Comparison of ENCODE assay signal across 8 cellular contexts in the genomic region with DNA sequence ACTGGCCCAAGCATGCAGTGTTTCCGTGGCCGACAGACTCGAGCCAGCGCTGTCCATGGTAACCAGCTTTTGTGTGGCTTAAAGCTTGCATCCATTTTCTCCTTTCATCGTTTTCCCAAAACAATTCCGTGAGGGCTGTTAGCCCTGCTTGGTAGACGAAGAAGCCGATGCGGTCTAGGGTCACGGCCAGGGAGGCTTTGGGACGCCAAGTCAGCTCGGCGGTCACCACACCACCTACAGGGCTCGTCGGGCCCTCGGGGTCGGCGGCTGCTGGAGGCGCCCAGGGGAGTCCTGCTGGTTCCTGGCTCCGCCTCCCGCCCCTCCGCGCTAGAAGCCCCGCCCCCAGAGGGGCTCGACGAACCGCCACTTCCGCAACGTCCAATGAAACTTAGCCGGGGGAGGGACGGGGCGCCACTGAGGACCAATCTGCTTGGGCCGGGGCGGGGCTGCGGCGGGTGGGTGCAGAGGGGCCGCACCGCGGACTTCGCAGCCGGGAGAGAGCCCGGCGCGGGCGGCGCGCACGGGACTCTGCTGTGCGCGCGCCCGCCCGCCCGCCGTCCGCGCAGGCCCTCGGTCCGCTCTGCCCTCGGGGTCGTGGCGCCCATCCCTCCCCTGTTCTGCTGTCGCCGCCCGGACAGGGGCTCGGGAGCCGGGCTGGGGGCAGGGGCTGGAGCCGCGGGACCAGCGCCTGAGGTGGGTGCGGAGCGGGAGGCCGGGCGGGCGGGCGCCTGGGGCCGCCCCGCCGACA. TPM values are rescaled to one million over a fixed set of nuclear protein-coding genes. Genes with fewer than 3 reads are reported as not detected.
DNase-seq lines count a peak whose midpoint lies in the region; ATAC-seq and TF ChIP-seq lines count a peak whose summit lies in the region.

TIGD3 (plus strand) TSS at position 487 of the 748 bp plus-strand sequence. CDS start 1,058 bp downstream, outside the sequence.

- peak within 1 kb of the TSS; percentile 29 to 85 (median 79) for H3K27ac ChIP-seq in spleen

- H3K4me1 Mint-ChIP-seq in WTC11: peaks cover 10% of the 10 kb centered on the region

- intact Hi-C loops in spleen (cut with DNase I; ENCODE audit: low total_unique reads): no loop called here

- H3K36me3 Mint-ChIP-seq in WTC11: peaks cover 21% of the 10 kb centered on the region

- peaks cover 14 to 31% (median 21%) of the 10 kb centered on the region in 6 donors for H3K4me1 ChIP-seq in spleen

- no peaks in the 10 kb centered on the region for H3K9me3 Mint-ChIP-seq in WTC11

- 0 to 1% (median 0%) methylated on average over 22 to 79 of the region's 79 CpGs for WGBS in spleen, 5 donors

- H3K27ac Mint-ChIP-seq in WTC11: peak within 1 kb of the TSS; percentile 19; the same call in 1 of the 2 replicates

- CTCF ChIA-PET in WTC11 (lab: Charles Lee): interaction anchor here (0.6 to 3.3 kb wide), 15 partner anchors 11 to 216 kb away, joined by 3 to 30 read pairs (median 3); partner anchors contain the start of genes CAPN1, CDC42EP2, DPF2 and ZNRD2

- TF ChIP-seq POLR2A in GM18951 (IDR thresholded peaks at IDR 0.05; ENCODE audit: extremely low read depth, insufficient read depth, insufficient read length) (peak; percentile 85), spleen (IDR thresholded peaks at IDR 0.05) (peak in 1 of 3 donors; percentile 65)

- no peak for TF ChIP-seq CTCF in WTC11 (IDR thresholded peaks at IDR 0.05)
- TF ChIP-seq CTCF in cardiac fibroblast (IDR thresholded peaks at IDR 0.05; ENCODE audit: low read depth, low read length): no peak
- peak in 2 of 11 experiments; percentile 13 for TF ChIP-seq CTCF in spleen (IDR thresholded peaks at IDR 0.05 in 8 of 11, conservative IDR thresholded peaks at IDR 0.05 in 3 of 11)

- peaks cover 0 to 22% (median 0%) of the 10 kb centered on the region in 7 donors for H3K27me3 ChIP-seq in spleen (replicated peaks in 1 of 7)

- H3K9me3 ChIP-seq in spleen: no peaks in the 10 kb centered on the region

- POLR2A ChIA-PET in WTC11 (lab: Charles Lee): interaction anchor here (0.6 to 2.7 kb wide), 10 partner anchors 21 to 186 kb away, joined by 3 to 8 read pairs (median 3); partner anchors contain the start of genes DPF2, POLA2 and SCYL1

- DNase-seq in AG08395 (ENCODE audit: low spot score): peak; percentile 100
- peak; percentile 97 for DNase-seq in NCI-H2227 treated with DMSO at 0.1 percent for 48 hours (lab: John Stamatoyannopoulos, UW)
- peak; percentile 99 for DNase-seq in WTC11 (ENCODE audit: low spot score)
- peak; percentile 93 to 96 for DNase-seq in cardiac fibroblast (ENCODE audit: low read depth in 2 of 2)
- peak; percentile 95 for DNase-seq in iris pigment epithelial cell (ENCODE audit: low read depth)
- DNase-seq in spleen: peak; percentile 98

- H3K36me3 ChIP-seq in spleen: peaks cover 0 to 35% (median 33%) of the 10 kb centered on the region in 6 donors

- H3K4me3 ChIP-seq in cardiac fibroblast (replicated peaks in 1 of 2; ENCODE audit: low read depth in 2 of 2, low read length in 2 of 2) (peak within 1 kb of the TSS; percentile 52 to 63), spleen (peak within 1 kb of the TSS; percentile 69 to 91 (median 80))

- H3K27me3 Mint-ChIP-seq in WTC11 (ENCODE audit: low read depth): peaks cover 30% of the 10 kb centered on the region

- in situ Hi-C loops in GM18951 (cut with MboI; ENCODE audit: low sequenced_read_pairs, unreplicated experiment): no loop called here

- ATAC-seq in HG03159 (IDR thresholded peaks at IDR 0.05; ENCODE audit: unreplicated experiment) (peak; percentile 79), WTC11 (peak; percentile 95)

- H3K4me3 Mint-ChIP-seq in WTC11: peak within 1 kb of the TSS; percentile 81

TF ChIP-seq in WTC11, 78 proteins besides CTCF, POLR2A, EP300 and RAD21 (continues in another document):
- TF ChIP-seq RORB (CRISPR knock-in tag; IDR thresholded peaks at IDR 0.05): no peak
- no peak; the same call in 1 of the 2 replicates for TF ChIP-seq ERG (CRISPR knock-in tag; IDR thresholded peaks at IDR 0.05)
- TF ChIP-seq, protein P1, sequence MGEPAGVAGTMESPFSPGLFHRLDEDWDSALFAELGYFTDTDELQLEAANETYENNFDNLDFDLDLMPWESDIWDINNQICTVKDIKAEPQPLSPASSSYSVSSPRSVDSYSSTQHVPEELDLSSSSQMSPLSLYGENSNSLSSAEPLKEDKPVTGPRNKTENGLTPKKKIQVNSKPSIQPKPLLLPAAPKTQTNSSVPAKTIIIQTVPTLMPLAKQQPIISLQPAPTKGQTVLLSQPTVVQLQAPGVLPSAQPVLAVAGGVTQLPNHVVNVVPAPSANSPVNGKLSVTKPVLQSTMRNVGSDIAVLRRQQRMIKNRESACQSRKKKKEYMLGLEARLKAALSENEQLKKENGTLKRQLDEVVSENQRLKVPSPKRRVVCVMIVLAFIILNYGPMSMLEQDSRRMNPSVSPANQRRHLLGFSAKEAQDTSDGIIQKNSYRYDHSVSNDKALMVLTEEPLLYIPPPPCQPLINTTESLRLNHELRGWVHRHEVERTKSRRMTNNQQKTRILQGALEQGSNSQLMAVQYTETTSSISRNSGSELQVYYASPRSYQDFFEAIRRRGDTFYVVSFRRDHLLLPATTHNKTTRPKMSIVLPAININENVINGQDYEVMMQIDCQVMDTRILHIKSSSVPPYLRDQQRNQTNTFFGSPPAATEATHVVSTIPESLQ (CRISPR knock-in tag; IDR thresholded peaks at IDR 0.05): no peak
- no peak for TF ChIP-seq KAT7 (CRISPR knock-in tag; IDR thresholded peaks at IDR 0.05; ENCODE audit: borderline replicate concordance)
- TF ChIP-seq ESRRA (CRISPR knock-in tag; IDR thresholded peaks at IDR 0.05; ENCODE audit: borderline replicate concordance): no peak
- no peak for TF ChIP-seq NR2C2 (CRISPR knock-in tag; IDR thresholded peaks at IDR 0.05)
- no peak for TF ChIP-seq ZNF138 (CRISPR knock-in tag; conservative IDR thresholded peaks at IDR 0.05)
- TF ChIP-seq MXD4 (CRISPR knock-in tag; IDR thresholded peaks at IDR 0.05; ENCODE audit: borderline replicate concordance): no peak
- TF ChIP-seq HMGA2 (CRISPR knock-in tag; IDR thresholded peaks at IDR 0.05): no peak
- TF ChIP-seq FOXK1 (CRISPR knock-in tag; IDR thresholded peaks at IDR 0.05): peak; percentile 42; the same call in 1 of the 2 replicates
- TF ChIP-seq, protein P2, sequence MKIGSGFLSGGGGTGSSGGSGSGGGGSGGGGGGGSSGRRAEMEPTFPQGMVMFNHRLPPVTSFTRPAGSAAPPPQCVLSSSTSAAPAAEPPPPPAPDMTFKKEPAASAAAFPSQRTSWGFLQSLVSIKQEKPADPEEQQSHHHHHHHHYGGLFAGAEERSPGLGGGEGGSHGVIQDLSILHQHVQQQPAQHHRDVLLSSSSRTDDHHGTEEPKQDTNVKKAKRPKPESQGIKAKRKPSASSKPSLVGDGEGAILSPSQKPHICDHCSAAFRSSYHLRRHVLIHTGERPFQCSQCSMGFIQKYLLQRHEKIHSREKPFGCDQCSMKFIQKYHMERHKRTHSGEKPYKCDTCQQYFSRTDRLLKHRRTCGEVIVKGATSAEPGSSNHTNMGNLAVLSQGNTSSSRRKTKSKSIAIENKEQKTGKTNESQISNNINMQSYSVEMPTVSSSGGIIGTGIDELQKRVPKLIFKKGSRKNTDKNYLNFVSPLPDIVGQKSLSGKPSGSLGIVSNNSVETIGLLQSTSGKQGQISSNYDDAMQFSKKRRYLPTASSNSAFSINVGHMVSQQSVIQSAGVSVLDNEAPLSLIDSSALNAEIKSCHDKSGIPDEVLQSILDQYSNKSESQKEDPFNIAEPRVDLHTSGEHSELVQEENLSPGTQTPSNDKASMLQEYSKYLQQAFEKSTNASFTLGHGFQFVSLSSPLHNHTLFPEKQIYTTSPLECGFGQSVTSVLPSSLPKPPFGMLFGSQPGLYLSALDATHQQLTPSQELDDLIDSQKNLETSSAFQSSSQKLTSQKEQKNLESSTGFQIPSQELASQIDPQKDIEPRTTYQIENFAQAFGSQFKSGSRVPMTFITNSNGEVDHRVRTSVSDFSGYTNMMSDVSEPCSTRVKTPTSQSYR (CRISPR knock-in tag; IDR thresholded peaks at IDR 0.05): 0 out of 2 replicates have a peak, but pooled peaks have one; percentile 54
- TF ChIP-seq FOXP1 (CRISPR knock-in tag; IDR thresholded peaks at IDR 0.05; ENCODE audit: borderline replicate concordance): no peak
- no peak for TF ChIP-seq ZNF671 (CRISPR knock-in tag; IDR thresholded peaks at IDR 0.05)
- 0 out of 2 replicates have a peak, but pooled peaks have one; percentile 39 for TF ChIP-seq TEAD4 (CRISPR knock-in tag; IDR thresholded peaks at IDR 0.05)
- 0 out of 2 replicates have a peak, but pooled peaks have one; percentile 25 for TF ChIP-seq CREM (CRISPR knock-in tag; IDR thresholded peaks at IDR 0.05)
- TF ChIP-seq PREB (CRISPR knock-in tag; IDR thresholded peaks at IDR 0.05; ENCODE audit: borderline replicate concordance): no peak
- TF ChIP-seq SMAD4 (CRISPR knock-in tag; IDR thresholded peaks at IDR 0.05): no peak
- TF ChIP-seq PRRX2 (CRISPR knock-in tag; IDR thresholded peaks at IDR 0.05): peak; percentile 9; the same call in 1 of the 2 replicates
- TF ChIP-seq GRHL2 (CRISPR knock-in tag; IDR thresholded peaks at IDR 0.05; ENCODE audit: insufficient replicate concordance, severe bottlenecking): no peak
- TF ChIP-seq SOX15 (CRISPR knock-in tag; IDR thresholded peaks at IDR 0.05): no peak
- no peak for TF ChIP-seq ZNF263 (CRISPR knock-in tag; IDR thresholded peaks at IDR 0.05; ENCODE audit: low read depth)

RNA-seq across cellular contexts. Expression of gene TIGD3, which starts in this region (rescaled TPM):
- total RNA-seq in WTC11 (2021): 1.9 to 2.3 TPM (median 2.1 TPM) in 3 replicates
- 1 to 10 TPM in 2 of 7 donors, under 1 TPM in 5; 0.56 to 2.7 (median 0.79) TPM for total RNA-seq in spleen
- 1 to 10 TPM; 1.1 to 2.1 (median 1.4) TPM for polyA plus RNA-seq in spleen

Comparison
In these comparisons a context has a peak if more than half of its experiments do, and no peak if none do; other contexts are left out.
1. Peak in every context shown above with its lines: DNase-seq, ATAC-seq, H3K4me3 ChIP-seq and H3K27ac ChIP-seq.